In the genomic region with DNA sequence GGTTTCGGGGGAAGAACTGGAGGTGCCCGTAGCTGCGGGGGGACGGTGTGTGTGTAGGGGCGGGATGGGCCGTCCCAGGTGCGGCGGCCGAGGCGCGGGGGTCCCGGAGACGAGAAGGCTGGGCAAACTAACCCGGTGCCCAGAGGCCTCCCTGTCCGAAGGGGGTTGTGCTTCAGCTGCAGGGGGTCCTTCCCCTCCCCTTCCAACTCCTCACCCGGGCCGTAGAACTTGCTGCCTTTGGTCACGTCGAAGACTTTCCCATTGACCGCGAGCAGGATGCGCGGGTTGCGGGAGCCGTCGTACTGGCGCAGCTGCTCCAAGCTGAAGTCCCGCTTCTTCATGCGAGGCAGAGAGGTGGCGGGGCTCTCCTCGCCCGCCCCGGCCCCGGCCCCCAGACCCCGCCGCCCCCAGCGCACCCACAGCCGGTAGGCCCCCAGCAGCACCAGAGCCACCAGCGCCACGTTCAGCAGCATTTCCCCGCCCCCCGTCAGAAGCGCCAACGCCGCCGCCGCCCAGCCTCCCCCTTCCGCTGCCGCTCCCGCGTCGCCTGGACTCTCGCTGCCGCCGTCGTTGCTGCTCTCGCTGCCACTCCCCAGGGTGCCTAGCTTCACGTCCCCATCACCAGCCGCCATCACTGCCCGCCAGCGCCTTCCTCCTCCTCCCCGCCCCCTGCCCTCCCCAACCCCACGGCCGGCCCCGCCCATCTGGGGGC, we compare ENCODE assay signal across 8 cellular contexts. TPM values are rescaled to one million over a fixed set of nuclear protein-coding genes. Genes with fewer than 3 reads are reported as not detected.
DNase-seq lines count a peak whose midpoint lies in the region; ATAC-seq and TF ChIP-seq lines count a peak whose summit lies in the region.

A gene with protein sequence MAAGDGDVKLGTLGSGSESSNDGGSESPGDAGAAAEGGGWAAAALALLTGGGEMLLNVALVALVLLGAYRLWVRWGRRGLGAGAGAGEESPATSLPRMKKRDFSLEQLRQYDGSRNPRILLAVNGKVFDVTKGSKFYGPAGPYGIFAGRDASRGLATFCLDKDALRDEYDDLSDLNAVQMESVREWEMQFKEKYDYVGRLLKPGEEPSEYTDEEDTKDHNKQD (minus strand): TSS at position 655 of the 712 bp plus-strand sequence. CDS start 23 bp downstream, at position 632.

- BruUV-seq in mammary epithelial cell (replicated peaks; lab: Mats Ljungman, UMichigan): no TSS peak

- no peaks in the 10 kb centered on the region for H3K36me3 ChIP-seq in mammary epithelial cell (ENCODE audit: insufficient read depth, low read length)
- no peaks in the 10 kb centered on the region for H3K36me3 ChIP-seq in kidney epithelial cell (ENCODE audit: control insufficient read depth, insufficient read depth, low read length)

- TF ChIP-seq CTCF in mammary epithelial cell (conservative IDR thresholded peaks at IDR 0.05 in 1 of 2, IDR thresholded peaks at IDR 0.05 in 1 of 2; ENCODE audit: extremely low read depth in 1 of 2, insufficient read depth in 1 of 2, low read depth in 1 of 2, low read length in 2 of 2) (no peak), kidney epithelial cell (IDR thresholded peaks at IDR 0.05; ENCODE audit: insufficient read depth, low read length, poor library complexity, severe bottlenecking) (no peak)

- peak; percentile 28 for DNase-seq in NK-92 treated with Interleukin-12 subunit alpha and Interleukin-12 subunit beta, amount 100 ng/mL, for 24 hours (lab: John Stamatoyannopoulos, UW)
- DNase-seq in NK-92 (lab: John Stamatoyannopoulos, UW; ENCODE audit: unreplicated experiment) (no peak), OCI-M1 (lab: John Stamatoyannopoulos, UW) (peak; percentile 65), mammary epithelial cell (no peak), kidney epithelial cell (ENCODE audit: low read depth) (no peak)
- peak in 2 of 3 experiments; percentile 3 to 12 for DNase-seq in stimulated activated CD4-positive, alpha-beta T cell treated with anti-CD3 and anti-CD28 coated beads, TNF-alpha, amount 100 ng/mL, for 24 hours (ENCODE audit: low read depth in 3 of 3)

- H3K27me3 ChIP-seq in mammary epithelial cell (ENCODE audit: insufficient read depth, low read length) (no peaks in the 10 kb centered on the region), kidney epithelial cell (ENCODE audit: control insufficient read depth, insufficient read depth, low read length) (no peaks in the 10 kb centered on the region)

- intact Hi-C loops in mammary epithelial cell (cut with micrococcal nuclease): loop anchor here (5.0 to 10.0 kb wide), 3 partner anchors 65 to 323 kb away; a partner anchor contains a TSS

- ATAC-seq in HG02623 (IDR thresholded peaks at IDR 0.05; ENCODE audit: unreplicated experiment) (peak; percentile 1), GM18858 (IDR thresholded peaks at IDR 0.05; ENCODE audit: unreplicated experiment) (no peak)

- in situ Hi-C loops in mammary epithelial cell (cut with MboI; ENCODE audit: low sequenced_read_pairs in 2 of 2): no loop called here

- peak within 1 kb of the TSS; percentile 85 for H2AFZ ChIP-seq in mammary epithelial cell (ENCODE audit: low read depth, low read length)

- H3K4me3 ChIP-seq in mammary epithelial cell (replicated peaks in 1 of 3; ENCODE audit: insufficient read depth in 1 of 3, low read depth in 2 of 3, low read length in 3 of 3) (peak within 1 kb of the TSS; percentile 84 to 95 (median 87)), kidney epithelial cell (ENCODE audit: low read depth, low read length) (peak within 1 kb of the TSS; percentile 94)

- H4K20me1 ChIP-seq in mammary epithelial cell (ENCODE audit: insufficient read depth, low read length): no peaks in the 10 kb centered on the region

- WGBS in mammary epithelial cell (ENCODE audit: low coverage, missing lambda C conversion rate): 0% methylated on average over 2 of the region's 65 CpGs

- peak within 1 kb of the TSS; percentile 88 for H3K27ac ChIP-seq in mammary epithelial cell (ENCODE audit: insufficient read depth, low read depth, low read length)

- no peaks in the 10 kb centered on the region for H3K9me3 ChIP-seq in mammary epithelial cell (replicated peaks; ENCODE audit: insufficient read depth, low read length)

- H3K9ac ChIP-seq in mammary epithelial cell (ENCODE audit: insufficient read depth, low read length): peak within 1 kb of the TSS; percentile 93

- H3K79me2 ChIP-seq in mammary epithelial cell (ENCODE audit: insufficient read depth, low read length): peaks cover 61% of the 10 kb centered on the region

- H3K4me1 ChIP-seq in mammary epithelial cell (ENCODE audit: insufficient read depth, low read length): peaks cover 7% of the 10 kb centered on the region

- peak within 1 kb of the TSS; percentile 94 for H3K4me2 ChIP-seq in mammary epithelial cell (ENCODE audit: insufficient read depth, low read depth, low read length)

- CTCF ChIA-PET in mammary epithelial cell (lab: Charles Lee; ENCODE audit: low non-redundant PET): interaction anchor here (0.6 to 0.7 kb wide), 3 partner anchors 45 to 139 kb away, joined by 3 to 4 read pairs (median 4); no protein-coding TSS in a partner anchor

- dilution Hi-C loops in mammary epithelial cell (cut with HindIII; ENCODE audit: low sequenced_read_pairs): no loop called here

RNA-seq across cellular contexts. Expression of the gene that starts here (rescaled TPM):
- total RNA-seq in mammary epithelial cell (10 to 100 TPM; 28.0 to 63.8 TPM), kidney epithelial cell (29.6 and 37.3 TPM in 2 replicates)
- 10.7 TPM for polyA plus RNA-seq in mammary epithelial cell
- polyA minus RNA-seq in mammary epithelial cell: 12.3 TPM

Comparison
In these comparisons a context has a peak if more than half of its experiments do, and no peak if none do; other contexts are left out.
1. DNase-seq: peak in NK-92 treated with Interleukin-12 subunit alpha and Interleukin-12 subunit beta, amount 100 ng/mL, for 24 hours (single experiment), OCI-M1 (single experiment) and stimulated activated CD4-positive, alpha-beta T cell treated with anti-CD3 and anti-CD28 coated beads, TNF-alpha, amount 100 ng/mL, for 24 hours (2 of 3); none in NK-92 (single experiment), mammary epithelial cell (single experiment) and kidney epithelial cell (single experiment).